10 cellular contexts compared by ENCODE assay signal in the genomic region with DNA sequence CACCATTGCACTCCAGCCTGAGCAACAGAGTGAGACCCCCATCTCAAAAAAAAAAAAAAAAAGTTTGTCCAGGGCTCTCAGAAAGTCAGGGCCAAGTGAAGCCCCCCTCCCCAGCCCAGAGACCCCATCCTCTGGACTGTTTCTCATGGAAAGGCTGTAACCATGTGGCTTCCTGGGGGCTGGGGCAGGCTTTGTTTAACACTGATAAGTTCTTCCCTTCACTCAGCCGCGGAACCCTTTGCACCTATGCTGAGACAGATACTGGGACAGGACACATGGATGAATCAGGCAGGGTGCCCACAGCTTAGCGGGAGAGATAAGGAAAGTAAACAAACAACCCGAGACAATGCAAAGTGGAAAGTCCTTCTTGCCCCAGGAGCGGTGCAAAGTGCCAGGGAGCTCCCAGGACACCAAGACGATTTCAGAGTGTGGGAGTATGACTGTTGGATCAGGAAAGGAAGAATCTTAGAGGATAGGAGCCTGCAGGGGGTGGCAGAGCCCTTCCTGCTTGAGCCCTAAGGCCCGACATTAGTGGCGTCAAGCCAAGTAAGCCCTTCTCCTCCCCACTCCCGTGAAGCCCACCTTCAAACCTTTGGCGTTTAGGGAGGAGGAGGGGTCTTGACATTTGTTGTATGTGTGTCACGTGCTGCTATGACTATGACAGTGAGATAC. TPM values are rescaled to one million over a fixed set of nuclear protein-coding genes. Genes with fewer than 3 reads are reported as not detected.
DNase-seq lines count a peak whose midpoint lies in the region; ATAC-seq and TF ChIP-seq lines count a peak whose summit lies in the region.
"Had no signal": no experiment of that assay in that cellular context is flagged by ENCODE, and none has a peak within 500 bp of the region (broad histone marks: within the 10 kb centered on the region; RNA-seq: fewer than 3 reads in every experiment).

No MANE protein-coding gene starts in this region.

- H3K4me3 ChIP-seq in epithelial cell of esophagus (ENCODE audit: low read length) (no peak overlapping the region), retinal pigment epithelial cell (ENCODE audit: low read length) (no peak overlapping the region)

- ATAC-seq in HG03045 (IDR thresholded peaks at IDR 0.05; ENCODE audit: unreplicated experiment), result no peak
- ATAC-seq in GM21367 (IDR thresholded peaks at IDR 0.05; ENCODE audit: unreplicated experiment), result no peak

- peak; percentile 69 for DNase-seq in H4 (ENCODE audit: low spot score)
- peak; percentile 28 for DNase-seq in NCI-H69 (lab: John Stamatoyannopoulos, UW)
- peak; percentile 46 for DNase-seq in epithelial cell of esophagus (ENCODE audit: low read depth)
- no peak for DNase-seq in retinal pigment epithelial cell (ENCODE audit: low read depth)
- no peak for DNase-seq in stimulated activated CD4-positive, alpha-beta T cell treated with anti-CD3 and anti-CD28 coated beads, Interleukin-4, amount 100 ng/mL, for 1 hour
- DNase-seq: immature natural killer cell, NCI-H446 had no signal

- TF ChIP-seq CTCF in epithelial cell of esophagus (IDR thresholded peaks at IDR 0.05; ENCODE audit: insufficient read depth, low read depth, low read length, missing control alignments) (peak; percentile 19), retinal pigment epithelial cell (conservative IDR thresholded peaks at IDR 0.05; ENCODE audit: low read depth, low read length) (peak; percentile 23)

RNA-seq across cellular contexts. Expression of gene MLXIPL, which starts 11.6 kb away (rescaled TPM):
- total RNA-seq in H4 (2014; rRNA removed; shearing (Covaris generic)), result not detected in 2 replicates
- total RNA-seq: activated T-helper 2 cell treated with anti-CD3 and anti-CD28 coated beads, Interferon-gamma antibody, Interleukin-2, Interleukin-4, amounts not matched to agents 10 μg/mL and 5 μg/mL and 100 μg/mL, durations not matched to agents 14 hours and 24 hours and 36 hours had no signal

RNA-seq across cellular contexts. Expression of gene TBL2, which starts 34.4 kb away (rescaled TPM):
- 57.0 and 68.6 TPM in 2 replicates for total RNA-seq in H4 (2014; rRNA removed; shearing (Covaris generic))

RNA-seq across cellular contexts. Expression of gene VPS37D, which starts 54.9 kb away (rescaled TPM):
- 3.7 and 6.3 TPM in 2 replicates for total RNA-seq in H4 (2014; rRNA removed; shearing (Covaris generic))

RNA-seq across cellular contexts. Expression of gene BCL7B, which starts 55.2 kb away (rescaled TPM):
- 19.5 and 37.4 TPM in 2 replicates for total RNA-seq in H4 (2014; rRNA removed; shearing (Covaris generic))

Comparison
In these comparisons a context has a peak if more than half of its experiments do, and no peak if none do; other contexts are left out.
1. DNase-seq: peak in H4 (single experiment), NCI-H69 (single experiment) and epithelial cell of esophagus (single experiment); none in retinal pigment epithelial cell (single experiment) and stimulated activated CD4-positive, alpha-beta T cell treated with anti-CD3 and anti-CD28 coated beads, Interleukin-4, amount 100 ng/mL, for 1 hour (single experiment).